Comparison of ENCODE assay signal across 1 cellular context in the genomic region with DNA sequence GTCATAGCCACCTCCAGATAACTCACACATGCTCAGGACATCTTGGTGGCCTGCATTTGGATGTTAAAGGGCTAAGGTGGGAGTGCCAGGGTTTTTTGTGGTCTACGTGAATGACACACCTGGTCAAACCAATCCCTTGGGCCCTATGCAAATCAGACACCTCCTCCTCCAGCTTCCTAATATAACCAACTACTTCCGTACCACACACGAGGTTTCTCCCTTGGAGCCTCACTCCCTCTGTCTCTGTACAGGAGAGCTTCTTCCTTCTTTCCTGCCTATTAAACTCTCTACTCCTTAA.
TF ChIP-seq lines count a peak whose summit lies in the region.

No MANE protein-coding gene starts in this region.

TF ChIP-seq in H1, 55 proteins besides CTCF, POLR2A, EP300 and RAD21:
- TF ChIP-seq RBBP5 (IDR thresholded peaks at IDR 0.05; ENCODE audit: borderline replicate concordance, low read depth, low read length), result peak; percentile 64; the same call in 1 of the 2 replicates
- no peak for TF ChIP-seq MAFK (IDR thresholded peaks at IDR 0.05; ENCODE audit: low read depth, low read length)
- TF ChIP-seq TCF12 (IDR thresholded peaks at IDR 0.05; ENCODE audit: low read depth, low read length), result no peak
